Comparison of ENCODE assay signal across 15 cellular contexts in the genomic region with DNA sequence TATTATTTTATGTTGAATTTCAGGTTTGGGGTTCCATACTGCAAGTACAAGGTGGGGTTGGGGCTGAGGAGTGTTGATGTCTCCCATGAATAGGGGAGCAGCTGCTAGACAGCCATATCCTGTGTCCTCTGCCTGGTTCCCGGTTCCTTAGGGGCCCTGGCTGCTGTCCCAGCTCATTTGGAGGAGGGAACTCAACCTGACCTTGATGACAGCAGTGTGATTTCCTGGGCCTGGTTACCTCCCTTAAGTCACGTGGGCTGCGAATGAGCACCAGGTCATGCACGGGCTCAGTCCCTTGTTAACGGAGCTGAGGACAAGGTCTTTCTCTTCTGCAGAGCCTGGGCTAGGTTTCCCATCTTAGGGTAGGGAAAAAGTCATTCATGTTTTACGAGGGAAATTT.
DNase-seq lines count a peak whose midpoint lies in the region; ATAC-seq, FAIRE-seq and TF ChIP-seq lines count a peak whose summit lies in the region.
"Had no signal": no experiment of that assay in that cellular context is flagged by ENCODE, and none has a peak within 500 bp of the region (broad histone marks: within the 10 kb centered on the region; RNA-seq: fewer than 3 reads in every experiment).

No MANE protein-coding gene starts in this region.

- ATAC-seq in left ventricle myocardium superior (peak; percentile 93), pancreas (peak; percentile 96 to 99 (median 98))
- ATAC-seq: HCT116 had no signal

- TF ChIP-seq POLR2A in adrenal gland (IDR thresholded peaks at IDR 0.05) = no peak

- DNase-seq in adrenal gland (peak; percentile 56 to 92 (median 88)), cardiac muscle cell (ENCODE audit: low read depth in 1 of 2, low spot score in 1 of 2) (peak in 1 of 2 donors; percentile 51), left ventricle myocardium superior (peak; percentile 79), pancreas (peak; percentile 70 to 87 (median 84)), H4 (ENCODE audit: low spot score) (no peak), NCI-H82 (lab: John Stamatoyannopoulos, UW) (no peak)
- DNase-seq in NK-92 treated with Interleukin-12 subunit alpha and Interleukin-12 subunit beta, amount 100 ng/mL, for 24 hours (lab: John Stamatoyannopoulos, UW) = no peak
- DNase-seq: C1 segment of cervical spinal cord; Calu3; CD4-positive, alpha-beta T cell; DMS 273 treated with DMSO at 0.1 percent for 48 hours had no signal

- H3K4me1 ChIP-seq in adrenal gland (replicated peaks in 1 of 2) (no peaks in the 10 kb centered on the region), cardiac muscle cell (ENCODE audit: low read depth) (peaks cover 12% of the 10 kb centered on the region), pancreas (no peaks in the 10 kb centered on the region)

- FAIRE-seq in pancreas (lab: Jason Lieb, UNC) = no peak
- FAIRE-seq: A204.1, H54 had no signal

- no peak for TF ChIP-seq CTCF in adrenal gland (IDR thresholded peaks at IDR 0.05)
- no peak for TF ChIP-seq CTCF in cardiac muscle cell (IDR thresholded peaks at IDR 0.05; ENCODE audit: low read depth, low read length)
- TF ChIP-seq CTCF in pancreas (IDR thresholded peaks at IDR 0.05) = no peak

- H3K27ac ChIP-seq in adrenal gland (peak overlapping the region in 1 of 5 donors; percentile 25), cardiac muscle cell (peak overlapping the region; percentile 83), pancreas (peak overlapping the region in 2 of 4 donors; percentile 13 to 18)
- H3K27ac ChIP-seq: HL-60 had no signal

- H3K36me3 ChIP-seq in adrenal gland (replicated peaks in 1 of 2) (peaks cover 0 to 8% of the 10 kb centered on the region in 2 donors), cardiac muscle cell (peaks cover under 1% of the 10 kb centered on the region), pancreas (peaks cover 0 to 7% (median 0%) of the 10 kb centered on the region in 3 donors)

- H3K9me3 ChIP-seq in adrenal gland (replicated peaks in 1 of 3) = no peaks in the 10 kb centered on the region
- H3K9me3 ChIP-seq in cardiac muscle cell (ENCODE audit: low read depth) = no peaks in the 10 kb centered on the region
- H3K9me3 ChIP-seq in pancreas = no peaks in the 10 kb centered on the region

- H3K4me3 ChIP-seq in adrenal gland = no peak overlapping the region
- no peak overlapping the region for H3K4me3 ChIP-seq in cardiac muscle cell
- no peak overlapping the region for H3K4me3 ChIP-seq in pancreas

- WGBS in adrenal gland, 4 donors = 41 to 60% (median 53%) methylated on average over 5 to 6 of the region's 6 CpGs
- WGBS in pancreas, 2 donors = 34 to 40% methylated on average over 6 of the region's 6 CpGs

- H3K27me3 ChIP-seq in adrenal gland (no peaks in the 10 kb centered on the region), cardiac muscle cell (no peaks in the 10 kb centered on the region), pancreas (no peaks in the 10 kb centered on the region)

- intact Hi-C loops in adrenal gland (cut with DNase I) (no loop called here), left ventricle myocardium superior (cut with micrococcal nuclease) (no loop called here), pancreas (cut with DNase I) (no loop called here)

Comparison
In these comparisons a context has a peak if more than half of its experiments do, and no peak if none do; other contexts are left out.
1. DNase-seq: peak in adrenal gland (7 of 7), left ventricle myocardium superior (single experiment) and pancreas (6 of 6); none in H4 (single experiment), NK-92 treated with Interleukin-12 subunit alpha and Interleukin-12 subunit beta, amount 100 ng/mL, for 24 hours (single experiment) and NCI-H82 (single experiment).